8 cellular contexts compared by ENCODE assay signal in genomic region chr18:67514901-67515540, GRCh38. TPM values are rescaled to one million over a fixed set of nuclear protein-coding genes. Genes with fewer than 3 reads are reported as not detected.
DNase-seq lines count a peak whose midpoint lies in the region; ATAC-seq lines count a peak whose summit lies in the region.

No MANE protein-coding gene starts in this region.

- no peaks in the 10 kb centered on the region for H3K9me3 Mint-ChIP-seq in activated T-cell treated with anti-CD3 and anti-CD28 coated beads, Interleukin-2, amount 50 U/mL, for 4 hours
- no peaks in the 10 kb centered on the region for H3K9me3 Mint-ChIP-seq in activated naive CD8-positive, alpha-beta T cell treated with anti-CD3 and anti-CD28 coated beads for 36 hours
- H3K9me3 Mint-ChIP-seq in immature natural killer cell: peaks cover 0 to 1% (median 0%) of the 10 kb centered on the region in 6 donors

- H3K27me3 ChIP-seq in stomach smooth muscle (ENCODE audit: control insufficient read depth in 1 of 2, insufficient read depth in 2 of 2, low read length in 2 of 2): no peaks in the 10 kb centered on the region

- peak overlapping the region; percentile 82 to 91 for H3K4me3 ChIP-seq in stomach smooth muscle (ENCODE audit: low read length in 2 of 2)

- H3K4me1 Mint-ChIP-seq in activated T-cell treated with anti-CD3 and anti-CD28 coated beads, Interleukin-2, amount 50 U/mL, for 4 hours (ENCODE audit: low read depth): peaks cover 20% of the 10 kb centered on the region
- peaks cover 21% of the 10 kb centered on the region for H3K4me1 Mint-ChIP-seq in activated naive CD8-positive, alpha-beta T cell treated with anti-CD3 and anti-CD28 coated beads for 36 hours
- H3K4me1 Mint-ChIP-seq in immature natural killer cell: peaks cover 25 to 37% of the 10 kb centered on the region in 2 donors

- peaks cover 0 to 2% of the 10 kb centered on the region in 2 donors for H3K36me3 ChIP-seq in stomach smooth muscle (ENCODE audit: control insufficient read depth in 2 of 2, insufficient read depth in 2 of 2, low read length in 2 of 2)

- H3K27ac Mint-ChIP-seq in activated naive CD8-positive, alpha-beta T cell treated with anti-CD3 and anti-CD28 coated beads for 36 hours: no peak overlapping the region
- peak overlapping the region in 4 of 6 donors; percentile 3 to 56 (median 34) for H3K27ac Mint-ChIP-seq in immature natural killer cell

- no peaks in the 10 kb centered on the region for H3K9me3 ChIP-seq in stomach smooth muscle (ENCODE audit: control insufficient read depth in 2 of 2, low read length in 2 of 2)

- H3K36me3 Mint-ChIP-seq in activated T-cell treated with anti-CD3 and anti-CD28 coated beads, Interleukin-2, amount 50 U/mL, for 4 hours (ENCODE audit: insufficient read depth): no peaks in the 10 kb centered on the region
- no peaks in the 10 kb centered on the region for H3K36me3 Mint-ChIP-seq in activated naive CD8-positive, alpha-beta T cell treated with anti-CD3 and anti-CD28 coated beads for 36 hours
- no peaks in the 10 kb centered on the region for H3K36me3 Mint-ChIP-seq in immature natural killer cell

- DNase-seq in activated T-cell treated with anti-CD3 and anti-CD28 coated beads, Interleukin-2, amount 50 U/mL, for 4 hours: no peak
- no peak for DNase-seq in activated T-cell treated with anti-CD3 and anti-CD28 coated beads for 4 hours
- DNase-seq in activated naive CD8-positive, alpha-beta T cell treated with anti-CD3 and anti-CD28 coated beads for 36 hours: no peak
- DNase-seq in immature natural killer cell: no peak
- DNase-seq in SIG-M5 treated with dmso at 0.1 percent for 504 hours (lab: John Stamatoyannopoulos, UW; ENCODE audit: unreplicated experiment): no peak
- no peak for DNase-seq in stimulated activated CD4-positive, alpha-beta T cell treated with anti-CD3 and anti-CD28 coated beads, Interleukin-15, amount 100 ng/mL, for 24 hours
- DNase-seq in NCI-H446 (lab: John Stamatoyannopoulos, UW): no peak

- H3K27me3 Mint-ChIP-seq in activated T-cell treated with anti-CD3 and anti-CD28 coated beads, Interleukin-2, amount 50 U/mL, for 4 hours (ENCODE audit: low read depth): peaks cover 8% of the 10 kb centered on the region
- no peaks in the 10 kb centered on the region for H3K27me3 Mint-ChIP-seq in activated naive CD8-positive, alpha-beta T cell treated with anti-CD3 and anti-CD28 coated beads for 36 hours
- peaks cover 6 to 11% (median 6%) of the 10 kb centered on the region in 3 donors for H3K27me3 Mint-ChIP-seq in immature natural killer cell (ENCODE audit: low read depth in 3 of 3)

- peaks cover 2% of the 10 kb centered on the region for H3K4me1 ChIP-seq in stomach smooth muscle (ENCODE audit: control insufficient read depth, insufficient read depth, low read length)

- H3K27ac ChIP-seq in stomach smooth muscle (ENCODE audit: low read length): no peak overlapping the region

- peak overlapping the region; percentile 82 for H3K4me3 Mint-ChIP-seq in activated T-cell treated with anti-CD3 and anti-CD28 coated beads, Interleukin-2, amount 50 U/mL, for 4 hours
- H3K4me3 Mint-ChIP-seq in activated naive CD8-positive, alpha-beta T cell treated with anti-CD3 and anti-CD28 coated beads for 36 hours: peak overlapping the region; percentile 98
- peak overlapping the region; percentile 81 to 93 (median 88) for H3K4me3 Mint-ChIP-seq in immature natural killer cell

- H3K9ac ChIP-seq in stomach smooth muscle (ENCODE audit: low read length in 2 of 2): peak overlapping the region in 1 of 2 donors; percentile 82

- no peak for ATAC-seq in activated T-cell treated with anti-CD3 and anti-CD28 coated beads, Interleukin-2, amount 50 U/mL, for 4 hours

RNA-seq across cellular contexts. Expression of gene DSEL, which starts 1.5 kb away (rescaled TPM):
- under 1 TPM; 0.18 to 0.50 (median 0.41) TPM for total RNA-seq in activated T-cell treated with anti-CD3 and anti-CD28 coated beads, Interleukin-2, amount 50 U/mL, for 4 hours
- total RNA-seq in activated naive CD8-positive, alpha-beta T cell treated with anti-CD3 and anti-CD28 coated beads for 36 hours: under 1 TPM; 0.30 to 0.35 TPM
- under 1 TPM in 2 of 3 donors, not detected in 1; 0.07 to 0.11 TPM for polyA plus RNA-seq in immature natural killer cell
